ENCODE assay signal across 21 cellular contexts in the genomic region with DNA sequence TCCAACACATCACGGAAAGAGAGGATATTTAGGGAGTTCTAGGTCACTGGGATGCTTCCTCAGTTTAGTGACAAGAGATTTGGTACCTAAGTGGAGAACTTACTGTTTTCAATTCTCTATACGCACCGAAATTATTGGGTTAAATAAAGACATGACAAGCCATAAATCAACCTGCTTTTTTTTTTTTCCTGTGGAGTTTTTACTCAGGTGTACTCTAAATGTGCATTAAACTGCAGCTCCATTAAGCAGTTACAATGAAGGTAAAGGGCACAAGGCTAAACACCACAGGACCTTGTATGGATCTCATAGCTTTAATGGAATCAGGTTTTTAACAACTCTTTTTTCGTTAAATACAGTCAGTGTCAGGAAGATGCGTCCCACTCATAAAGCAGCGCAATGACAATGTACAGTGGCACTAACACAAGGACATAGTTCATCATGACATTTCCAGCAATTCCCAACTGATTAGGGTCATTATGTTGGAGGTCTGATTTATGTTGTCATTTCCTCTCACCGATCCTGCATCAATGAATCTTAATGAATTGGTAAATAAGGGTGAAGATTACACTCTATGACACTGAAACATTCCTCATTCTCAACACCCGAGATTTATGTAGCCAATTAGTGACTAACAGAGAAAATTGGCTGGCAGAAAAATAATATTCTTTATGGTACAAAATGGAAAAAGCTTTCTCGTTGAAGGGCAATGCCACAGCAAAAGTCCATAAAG.
DNase-seq lines count a peak whose midpoint lies in the region; ATAC-seq and TF ChIP-seq lines count a peak whose summit lies in the region.
"Had no signal": no experiment of that assay in that cellular context is flagged by ENCODE, and none has a peak within 500 bp of the region (broad histone marks: within the 10 kb centered on the region; RNA-seq: fewer than 3 reads in every experiment).

No MANE protein-coding gene starts in this region.

- H3K4me3 Mint-ChIP-seq in activated CD8-positive, alpha-beta T cell treated with anti-CD3 and anti-CD28 coated beads for 36 hours, result peak overlapping the region; percentile 76
- H3K4me3 Mint-ChIP-seq in activated CD8-positive, alpha-beta T cell treated with anti-CD3 and anti-CD28 coated beads, Interleukin-2, amount 10 ng/mL, durations not matched to agents 7 days and 5 days, result no peak overlapping the region
- H3K4me3 Mint-ChIP-seq in activated naive CD8-positive, alpha-beta T cell treated with anti-CD3 and anti-CD28 coated beads, Interleukin-2, amount 10 ng/mL, durations not matched to agents 7 days and 5 days, result peak overlapping the region; percentile 91
- no peak overlapping the region for H3K4me3 Mint-ChIP-seq in stimulated activated memory B cell treated with anti-CD40 and anti-IgM and Interleukin-4, amounts not matched to agents 10 μg/mL and 1 μg/mL and 100 μg/mL, for 72 hours

- ATAC-seq in activated CD8-positive, alpha-beta T cell treated with anti-CD3 and anti-CD28 coated beads for 36 hours, result no peak
- ATAC-seq in activated CD8-positive, alpha-beta T cell treated with anti-CD3 and anti-CD28 coated beads, Interleukin-2, amount 10 ng/mL, durations not matched to agents 7 days and 5 days, result no peak
- ATAC-seq in activated naive CD8-positive, alpha-beta T cell treated with anti-CD3 and anti-CD28 coated beads, Interleukin-2, amount 10 ng/mL, durations not matched to agents 7 days and 5 days (ENCODE audit: low read depth), result no peak
- ATAC-seq in stimulated activated memory B cell treated with anti-CD40 and anti-IgM and Interleukin-4, amounts not matched to agents 10 μg/mL and 1 μg/mL and 100 μg/mL, for 72 hours, result no peak
- ATAC-seq in mucosa of descending colon, result no peak

- H3K36me3 ChIP-seq in mucosa of descending colon (ENCODE audit: low read depth) (no peaks in the 10 kb centered on the region), thyroid gland (no peaks in the 10 kb centered on the region)
- H3K36me3 ChIP-seq: brain microvascular endothelial cell, right lobe of liver had no signal

- POLR2A ChIA-PET in activated CD8-positive, alpha-beta T cell treated with anti-CD3 and anti-CD28 coated beads for 36 hours (lab: Charles Lee), result interaction anchor here (0.6 to 4.9 kb wide), 4 partner anchors 72 to 320 kb away, joined by 3 to 25 read pairs (median 7); no protein-coding TSS in a partner anchor
- POLR2A ChIA-PET in activated CD8-positive, alpha-beta T cell treated with anti-CD3 and anti-CD28 coated beads, Interleukin-2, amount 10 ng/mL, durations not matched to agents 7 days and 5 days (lab: Charles Lee), result interaction anchor here (1.3 to 2.8 kb wide), 2 partner anchors 8 to 98 kb away, joined by 3 to 15 read pairs; no protein-coding TSS in a partner anchor
- POLR2A ChIA-PET in activated naive CD8-positive, alpha-beta T cell treated with anti-CD3 and anti-CD28 coated beads, Interleukin-2, amount 10 ng/mL, durations not matched to agents 7 days and 5 days (lab: Charles Lee), result no interaction called here

- no peaks in the 10 kb centered on the region for H3K9me3 Mint-ChIP-seq in activated CD8-positive, alpha-beta T cell treated with anti-CD3 and anti-CD28 coated beads for 36 hours
- no peaks in the 10 kb centered on the region for H3K9me3 Mint-ChIP-seq in activated CD8-positive, alpha-beta T cell treated with anti-CD3 and anti-CD28 coated beads, Interleukin-2, amount 10 ng/mL, durations not matched to agents 7 days and 5 days (ENCODE audit: insufficient read depth)
- no peaks in the 10 kb centered on the region for H3K9me3 Mint-ChIP-seq in activated naive CD8-positive, alpha-beta T cell treated with anti-CD3 and anti-CD28 coated beads, Interleukin-2, amount 10 ng/mL, durations not matched to agents 7 days and 5 days
- peaks cover 3% of the 10 kb centered on the region for H3K9me3 Mint-ChIP-seq in stimulated activated memory B cell treated with anti-CD40 and anti-IgM and Interleukin-4, amounts not matched to agents 10 μg/mL and 1 μg/mL and 100 μg/mL, for 72 hours

- H3K27me3 ChIP-seq in thyroid gland, result no peaks in the 10 kb centered on the region
- H3K27me3 ChIP-seq: brain microvascular endothelial cell, right lobe of liver had no signal

- CTCF ChIA-PET in activated CD8-positive, alpha-beta T cell treated with anti-CD3 and anti-CD28 coated beads for 36 hours (lab: Charles Lee), result interaction anchor here (0.7 to 1.2 kb wide), 2 partner anchors 30 to 74 kb away, joined by 3 read pairs; no protein-coding TSS in a partner anchor
- CTCF ChIA-PET in activated CD8-positive, alpha-beta T cell treated with anti-CD3 and anti-CD28 coated beads, Interleukin-2, amount 10 ng/mL, durations not matched to agents 7 days and 5 days (lab: Charles Lee), result interaction anchor here (0.9 to 2.8 kb wide), 2 partner anchors 52 to 358 kb away, joined by 3 to 11 read pairs; no protein-coding TSS in a partner anchor

- no peak for DNase-seq in activated CD8-positive, alpha-beta T cell treated with anti-CD3 and anti-CD28 coated beads for 36 hours
- DNase-seq in activated CD8-positive, alpha-beta T cell treated with anti-CD3 and anti-CD28 coated beads, Interleukin-2, amount 10 ng/mL, durations not matched to agents 7 days and 5 days, result no peak
- DNase-seq in NCI-H146 treated with DMSO at 0.1 percent for 48 hours (lab: John Stamatoyannopoulos, UW; ENCODE audit: unreplicated experiment) (peak; percentile 68), mucosa of descending colon (no peak), thyroid gland (no peak), hypothalamus (lab: John Stamatoyannopoulos, UW) (no peak)
- DNase-seq in activated naive CD8-positive, alpha-beta T cell treated with anti-CD3 and anti-CD28 coated beads, Interleukin-2, amount 10 ng/mL, durations not matched to agents 7 days and 5 days, result no peak
- DNase-seq: activated CD4-positive, alpha-beta T cell treated with anti-CD3 and anti-CD28 coated beads for 48 hours; activated effector memory CD4-positive, alpha-beta T cell treated with Interleukin-2 at 50 U/mL for 16 hours; brain microvascular endothelial cell; COR-L47; dermis blood vessel endothelial cell; erythroblast; GM23248; mammary epithelial cell; NCI-H2227 treated with DMSO at 0.1 percent for 48 hours; right lobe of liver; SIG-M5; stimulated activated CD4-positive, alpha-beta T cell treated with anti-CD3 and anti-CD28 coated beads, Interleukin-2, amount 100 ng/mL, for 24 hours; trophoblast cell had no signal

- peak overlapping the region; percentile 96 for H3K27ac Mint-ChIP-seq in activated CD8-positive, alpha-beta T cell treated with anti-CD3 and anti-CD28 coated beads for 36 hours
- H3K27ac Mint-ChIP-seq in activated CD8-positive, alpha-beta T cell treated with anti-CD3 and anti-CD28 coated beads, Interleukin-2, amount 10 ng/mL, durations not matched to agents 7 days and 5 days, result no peak overlapping the region
- H3K27ac Mint-ChIP-seq in activated naive CD8-positive, alpha-beta T cell treated with anti-CD3 and anti-CD28 coated beads, Interleukin-2, amount 10 ng/mL, durations not matched to agents 7 days and 5 days, result no peak overlapping the region
- peak overlapping the region; percentile 94 for H3K27ac Mint-ChIP-seq in stimulated activated memory B cell treated with anti-CD40 and anti-IgM and Interleukin-4, amounts not matched to agents 10 μg/mL and 1 μg/mL and 100 μg/mL, for 72 hours

- TF ChIP-seq POLR2A in thyroid gland (IDR thresholded peaks at IDR 0.05), result no peak

- H3K27me3 Mint-ChIP-seq in activated CD8-positive, alpha-beta T cell treated with anti-CD3 and anti-CD28 coated beads for 36 hours, result no peaks in the 10 kb centered on the region
- no peaks in the 10 kb centered on the region for H3K27me3 Mint-ChIP-seq in activated CD8-positive, alpha-beta T cell treated with anti-CD3 and anti-CD28 coated beads, Interleukin-2, amount 10 ng/mL, durations not matched to agents 7 days and 5 days (ENCODE audit: low read depth)
- H3K27me3 Mint-ChIP-seq in activated naive CD8-positive, alpha-beta T cell treated with anti-CD3 and anti-CD28 coated beads, Interleukin-2, amount 10 ng/mL, durations not matched to agents 7 days and 5 days, result no peaks in the 10 kb centered on the region
- no peaks in the 10 kb centered on the region for H3K27me3 Mint-ChIP-seq in stimulated activated memory B cell treated with anti-CD40 and anti-IgM and Interleukin-4, amounts not matched to agents 10 μg/mL and 1 μg/mL and 100 μg/mL, for 72 hours

- no peak overlapping the region for H3K27ac ChIP-seq in thyroid gland
- H3K27ac ChIP-seq: GM23248, right lobe of liver had no signal

- no peak for TF ChIP-seq CTCF in activated CD8-positive, alpha-beta T cell treated with anti-CD3 and anti-CD28 coated beads for 36 hours (IDR thresholded peaks at IDR 0.05)
- TF ChIP-seq CTCF in mucosa of descending colon (IDR thresholded peaks at IDR 0.05) (no peak), thyroid gland (IDR thresholded peaks at IDR 0.05) (no peak)

- peaks cover 10% of the 10 kb centered on the region for H3K36me3 Mint-ChIP-seq in activated CD8-positive, alpha-beta T cell treated with anti-CD3 and anti-CD28 coated beads for 36 hours (ENCODE audit: low read depth)
- H3K36me3 Mint-ChIP-seq in activated CD8-positive, alpha-beta T cell treated with anti-CD3 and anti-CD28 coated beads, Interleukin-2, amount 10 ng/mL, durations not matched to agents 7 days and 5 days (ENCODE audit: low read depth), result peaks cover 1% of the 10 kb centered on the region
- peaks cover 11% of the 10 kb centered on the region for H3K36me3 Mint-ChIP-seq in activated naive CD8-positive, alpha-beta T cell treated with anti-CD3 and anti-CD28 coated beads, Interleukin-2, amount 10 ng/mL, durations not matched to agents 7 days and 5 days
- peaks cover 18% of the 10 kb centered on the region for H3K36me3 Mint-ChIP-seq in stimulated activated memory B cell treated with anti-CD40 and anti-IgM and Interleukin-4, amounts not matched to agents 10 μg/mL and 1 μg/mL and 100 μg/mL, for 72 hours

- WGBS in thyroid gland, 2 donors, result 92 to 93% methylated on average over 9 of the region's 9 CpGs

- no peaks in the 10 kb centered on the region for H3K9me3 ChIP-seq in mucosa of descending colon
- H3K9me3 ChIP-seq in thyroid gland, result no peaks in the 10 kb centered on the region
- H3K9me3 ChIP-seq: right lobe of liver had no signal

- H3K4me1 Mint-ChIP-seq in activated CD8-positive, alpha-beta T cell treated with anti-CD3 and anti-CD28 coated beads for 36 hours (ENCODE audit: low read depth), result peaks cover 88% of the 10 kb centered on the region
- H3K4me1 Mint-ChIP-seq in activated CD8-positive, alpha-beta T cell treated with anti-CD3 and anti-CD28 coated beads, Interleukin-2, amount 10 ng/mL, durations not matched to agents 7 days and 5 days (ENCODE audit: low read depth), result peaks cover 65% of the 10 kb centered on the region
- H3K4me1 Mint-ChIP-seq in activated naive CD8-positive, alpha-beta T cell treated with anti-CD3 and anti-CD28 coated beads, Interleukin-2, amount 10 ng/mL, durations not matched to agents 7 days and 5 days, result peaks cover 63% of the 10 kb centered on the region
- H3K4me1 Mint-ChIP-seq in stimulated activated memory B cell treated with anti-CD40 and anti-IgM and Interleukin-4, amounts not matched to agents 10 μg/mL and 1 μg/mL and 100 μg/mL, for 72 hours, result peaks cover 57% of the 10 kb centered on the region

- no peaks in the 10 kb centered on the region for H3K4me1 ChIP-seq in mucosa of descending colon (ENCODE audit: low read depth)
- H3K4me1 ChIP-seq in thyroid gland, result peaks cover 10 to 24% of the 10 kb centered on the region in 2 donors
- H3K4me1 ChIP-seq: right lobe of liver had no signal

- intact Hi-C loops in activated CD8-positive, alpha-beta T cell treated with anti-CD3 and anti-CD28 coated beads for 36 hours (cut with micrococcal nuclease), result loop anchor here (5.0 to 10.0 kb wide), 3 partner anchors 141 to 266 kb away; no protein-coding TSS in a partner anchor
- intact Hi-C loops in mucosa of descending colon (cut with DNase I, micrococcal nuclease), result no loop called here
- intact Hi-C loops in thyroid gland (cut with DNase I), result no loop called here

- no peak overlapping the region for H3K4me3 ChIP-seq in mucosa of descending colon
- no peak overlapping the region for H3K4me3 ChIP-seq in thyroid gland (replicated peaks in 1 of 3)
- H3K4me3 ChIP-seq: GM23248, right lobe of liver had no signal

Comparison
In these comparisons a context has a peak if more than half of its experiments do, and no peak if none do; other contexts are left out.
1. H3K27ac Mint-ChIP-seq: peak in activated CD8-positive, alpha-beta T cell treated with anti-CD3 and anti-CD28 coated beads for 36 hours (single experiment) and stimulated activated memory B cell treated with anti-CD40 and anti-IgM and Interleukin-4, amounts not matched to agents 10 μg/mL and 1 μg/mL and 100 μg/mL, for 72 hours (single experiment); none in activated CD8-positive, alpha-beta T cell treated with anti-CD3 and anti-CD28 coated beads, Interleukin-2, amount 10 ng/mL, durations not matched to agents 7 days and 5 days (single experiment) and activated naive CD8-positive, alpha-beta T cell treated with anti-CD3 and anti-CD28 coated beads, Interleukin-2, amount 10 ng/mL, durations not matched to agents 7 days and 5 days (single experiment).
2. H3K4me3 Mint-ChIP-seq: peak in activated CD8-positive, alpha-beta T cell treated with anti-CD3 and anti-CD28 coated beads for 36 hours (single experiment) and activated naive CD8-positive, alpha-beta T cell treated with anti-CD3 and anti-CD28 coated beads, Interleukin-2, amount 10 ng/mL, durations not matched to agents 7 days and 5 days (single experiment); none in activated CD8-positive, alpha-beta T cell treated with anti-CD3 and anti-CD28 coated beads, Interleukin-2, amount 10 ng/mL, durations not matched to agents 7 days and 5 days (single experiment) and stimulated activated memory B cell treated with anti-CD40 and anti-IgM and Interleukin-4, amounts not matched to agents 10 μg/mL and 1 μg/mL and 100 μg/mL, for 72 hours (single experiment).